Comparison of ENCODE assay signal across 8 cellular contexts in genomic region chr10:102132193-102132562, GRCh38. TPM values are rescaled to one million over a fixed set of nuclear protein-coding genes. Genes with fewer than 3 reads are reported as not detected.
A peak's percentile ranks its signal among the peaks of the same experiment; 100 is the strongest.
DNase-seq lines count a peak whose midpoint lies in the region; ATAC-seq and TF ChIP-seq lines count a peak whose summit lies in the region.

No MANE protein-coding gene starts in this region.

- H2BK12ac ChIP-seq in mesenchymal stem cell (ENCODE audit: low read length in 2 of 2) = peak overlapping the region in 1 of 2 experiments; percentile 37

- H3K4me1 ChIP-seq in cardiac muscle cell (ENCODE audit: low read depth) (peaks cover 26% of the 10 kb centered on the region), body of pancreas (peaks cover 28% of the 10 kb centered on the region), mesenchymal stem cell (ENCODE audit: control insufficient read depth, insufficient read depth, low read depth, low read length) (peaks cover 15% of the 10 kb centered on the region), transverse colon (peaks cover 7 to 40% (median 34%) of the 10 kb centered on the region in 4 donors)

- no peaks in the 10 kb centered on the region for H3K79me1 ChIP-seq in mesenchymal stem cell (replicated peaks; ENCODE audit: low read length, poor library complexity, severe bottlenecking)

- H4K8ac ChIP-seq in mesenchymal stem cell (ENCODE audit: low read length) = peak overlapping the region; percentile 47

- H3K4ac ChIP-seq in mesenchymal stem cell (ENCODE audit: low read depth in 1 of 2, low read length in 2 of 2) = peak overlapping the region in 1 of 2 experiments; percentile 69

- in situ Hi-C loops in transverse colon (cut with MboI; ENCODE audit: low pct_ligation_motif_present in 1 of 4, low pct_unique_long_range_greater_than_20kb in 1 of 4, low sequenced_read_pairs in 3 of 4) = no loop called here

- no peak for TF ChIP-seq POLR2A in body of pancreas (IDR thresholded peaks at IDR 0.05)
- TF ChIP-seq POLR2A in transverse colon (IDR thresholded peaks at IDR 0.05) = no peak

- no peak for DNase-seq in cardiac muscle cell (ENCODE audit: low read depth in 1 of 2, low spot score in 1 of 2)
- no peak for DNase-seq in cardiac septum (ENCODE audit: low spot score)
- no peak for DNase-seq in body of pancreas
- no peak for DNase-seq in mesenchymal stem cell
- DNase-seq in transverse colon = no peak
- DNase-seq in C1 segment of cervical spinal cord (lab: John Stamatoyannopoulos, UW) = no peak
- no peak for DNase-seq in COR-L47 (lab: John Stamatoyannopoulos, UW)

- H2AK5ac ChIP-seq in mesenchymal stem cell (ENCODE audit: low read length, severe bottlenecking) = no peak overlapping the region

- WGBS in body of pancreas, 2 donors = 11 to 16% methylated on average over 8 of the region's 8 CpGs
- WGBS in mesenchymal stem cell = 40% methylated on average over 8 of the region's 8 CpGs
- WGBS in transverse colon (ENCODE audit: low coverage in 1 of 2), 2 donors = 27 to 29% methylated on average over 6 to 8 of the region's 8 CpGs

- intact Hi-C loops in cardiac septum (cut with DNase I) = loop anchor here (5.0 kb wide), 1 partner anchor 65 kb away; the partner anchor contains the start of gene HPS6
- intact Hi-C loops in body of pancreas (cut with DNase I) = no loop called here
- intact Hi-C loops in transverse colon (cut with DNase I; ENCODE audit: low total_unique reads) = no loop called here

- H3K27ac ChIP-seq in cardiac muscle cell (no peak overlapping the region), body of pancreas (peak overlapping the region; percentile 62 to 91 (median 86)), mesenchymal stem cell (ENCODE audit: low read length, poor library complexity, severe bottlenecking) (no peak overlapping the region), transverse colon (peak overlapping the region; percentile 94 to 96 (median 94))

- no peak for ATAC-seq in body of pancreas
- ATAC-seq in HG02588 (IDR thresholded peaks at IDR 0.05; ENCODE audit: unreplicated experiment) = no peak

- no peak for TF ChIP-seq EP300 in transverse colon (IDR thresholded peaks at IDR 0.05; ENCODE audit: low read depth)

- no peak overlapping the region for H3K14ac ChIP-seq in mesenchymal stem cell (ENCODE audit: low read length in 2 of 2)

- H3K4me3 ChIP-seq in cardiac muscle cell (peak overlapping the region; percentile 47), body of pancreas (no peak overlapping the region), mesenchymal stem cell (ENCODE audit: insufficient read depth in 1 of 2, low read depth in 1 of 2, low read length in 2 of 2) (peak overlapping the region in 1 of 2 experiments; percentile 98), transverse colon (peak overlapping the region in 3 of 4 donors; percentile 84 to 99 (median 91))

- H3K18ac ChIP-seq in mesenchymal stem cell (ENCODE audit: low read depth in 1 of 2, low read length in 2 of 2) = no peak overlapping the region

- H3K36me3 ChIP-seq in cardiac muscle cell (no peaks in the 10 kb centered on the region), body of pancreas (replicated peaks in 1 of 2; ENCODE audit: insufficient read depth in 1 of 2, low read depth in 2 of 2) (no peaks in the 10 kb centered on the region), mesenchymal stem cell (ENCODE audit: control insufficient read depth in 1 of 2, insufficient read depth in 2 of 2, low read depth in 1 of 2, low read length in 2 of 2) (no peaks in the 10 kb centered on the region), transverse colon (no peaks in the 10 kb centered on the region)

- H3K9me3 ChIP-seq in cardiac muscle cell (ENCODE audit: low read depth) (no peaks in the 10 kb centered on the region), body of pancreas (no peaks in the 10 kb centered on the region), mesenchymal stem cell (ENCODE audit: control insufficient read depth, low read length) (no peaks in the 10 kb centered on the region), transverse colon (no peaks in the 10 kb centered on the region)

- H2AFZ ChIP-seq in mesenchymal stem cell (ENCODE audit: low read depth, low read length) = no peak overlapping the region

- TF ChIP-seq CTCF in cardiac muscle cell (IDR thresholded peaks at IDR 0.05; ENCODE audit: low read depth, low read length) = no peak
- no peak for TF ChIP-seq CTCF in body of pancreas (IDR thresholded peaks at IDR 0.05)
- no peak for TF ChIP-seq CTCF in transverse colon (IDR thresholded peaks at IDR 0.05)

- peak overlapping the region; percentile 97 for H3K9ac ChIP-seq in mesenchymal stem cell (ENCODE audit: low read length)

- H3K27me3 ChIP-seq in cardiac muscle cell = no peaks in the 10 kb centered on the region
- no peaks in the 10 kb centered on the region for H3K27me3 ChIP-seq in body of pancreas
- no peaks in the 10 kb centered on the region for H3K27me3 ChIP-seq in mesenchymal stem cell (ENCODE audit: control insufficient read depth in 1 of 2, insufficient read depth in 1 of 2, low read length in 2 of 2)
- H3K27me3 ChIP-seq in transverse colon = no peaks in the 10 kb centered on the region

- H4K91ac ChIP-seq in mesenchymal stem cell (ENCODE audit: low read length) = no peak overlapping the region

- no peak overlapping the region for H2BK15ac ChIP-seq in mesenchymal stem cell (ENCODE audit: low read depth, poor library complexity, severe bottlenecking)

- H2BK5ac ChIP-seq in mesenchymal stem cell (ENCODE audit: low read depth, low read length, poor library complexity, severe bottlenecking) = no peak overlapping the region

- no peak overlapping the region for H3K23ac ChIP-seq in mesenchymal stem cell (ENCODE audit: low read length in 2 of 2)

- H3K4me2 ChIP-seq in mesenchymal stem cell (ENCODE audit: low read length, poor library complexity, severe bottlenecking) = peak overlapping the region; percentile 62

- no peak overlapping the region for H2BK120ac ChIP-seq in mesenchymal stem cell (ENCODE audit: low read depth, low read length)

RNA-seq across cellular contexts. Expression of gene PPRC1, which starts 0.7 kb away (rescaled TPM):
- 21.5 and 22.9 TPM in 2 replicates for total RNA-seq in cardiac muscle cell
- 22.6 and 31.6 TPM in 2 replicates for polyA plus RNA-seq in cardiac muscle cell
- 23.8 TPM for total RNA-seq in cardiac septum
- total RNA-seq in body of pancreas = 10 to 100 TPM; 17.9 to 37.6 TPM
- polyA plus RNA-seq in mesenchymal stem cell (2013, experiment 1 of 2) = 25.0 TPM
- 23.2 TPM for polyA plus RNA-seq in mesenchymal stem cell (2013, experiment 2 of 2)
- total RNA-seq in transverse colon = 10 to 100 TPM in 3 of 4 donors, 1 to 10 TPM in 1; 7.5 to 62.7 (median 13.7) TPM

RNA-seq across cellular contexts. Expression of gene LDB1, which starts 12.0 kb away (rescaled TPM):
- total RNA-seq in cardiac muscle cell = 109 and 112 TPM in 2 replicates
- polyA plus RNA-seq in cardiac muscle cell = 42.2 and 44.3 TPM in 2 replicates
- total RNA-seq in cardiac septum = 53.6 TPM
- total RNA-seq in body of pancreas = 10 to 100 TPM; 17.1 to 24.4 TPM
- 84.4 TPM for polyA plus RNA-seq in mesenchymal stem cell (2013, experiment 1 of 2)
- polyA plus RNA-seq in mesenchymal stem cell (2013, experiment 2 of 2) = 79.9 TPM
- 10 to 100 TPM; 31.9 to 81.9 (median 54.1) TPM for total RNA-seq in transverse colon

RNA-seq across cellular contexts. Expression of gene NOLC1, which starts 20.0 kb away (rescaled TPM):
- 52.3 and 62.2 TPM in 2 replicates for total RNA-seq in cardiac muscle cell
- polyA plus RNA-seq in cardiac muscle cell = 56.2 and 74.2 TPM in 2 replicates
- total RNA-seq in cardiac septum = 26.2 TPM
- total RNA-seq in body of pancreas = 10 to 100 TPM; 26.0 to 33.7 TPM
- 45.7 TPM for polyA plus RNA-seq in mesenchymal stem cell (2013, experiment 1 of 2)
- polyA plus RNA-seq in mesenchymal stem cell (2013, experiment 2 of 2) = 46.3 TPM
- total RNA-seq in transverse colon = 100 to 1,000 TPM in 1 of 4 donors, 10 to 100 TPM in 3; 19.1 to 119 (median 35.6) TPM

Comparison
In these comparisons a context has a peak if more than half of its experiments do, and no peak if none do; other contexts are left out.
1. H3K27ac ChIP-seq: peak in body of pancreas (4 of 4) and transverse colon (4 of 4); none in cardiac muscle cell (single experiment) and mesenchymal stem cell (single experiment).
2. H3K4me3 ChIP-seq: peak in cardiac muscle cell (single experiment) and transverse colon (3 of 4); none in body of pancreas (0 of 2).